1 cellular context compared by ENCODE assay signal in the genomic region with DNA sequence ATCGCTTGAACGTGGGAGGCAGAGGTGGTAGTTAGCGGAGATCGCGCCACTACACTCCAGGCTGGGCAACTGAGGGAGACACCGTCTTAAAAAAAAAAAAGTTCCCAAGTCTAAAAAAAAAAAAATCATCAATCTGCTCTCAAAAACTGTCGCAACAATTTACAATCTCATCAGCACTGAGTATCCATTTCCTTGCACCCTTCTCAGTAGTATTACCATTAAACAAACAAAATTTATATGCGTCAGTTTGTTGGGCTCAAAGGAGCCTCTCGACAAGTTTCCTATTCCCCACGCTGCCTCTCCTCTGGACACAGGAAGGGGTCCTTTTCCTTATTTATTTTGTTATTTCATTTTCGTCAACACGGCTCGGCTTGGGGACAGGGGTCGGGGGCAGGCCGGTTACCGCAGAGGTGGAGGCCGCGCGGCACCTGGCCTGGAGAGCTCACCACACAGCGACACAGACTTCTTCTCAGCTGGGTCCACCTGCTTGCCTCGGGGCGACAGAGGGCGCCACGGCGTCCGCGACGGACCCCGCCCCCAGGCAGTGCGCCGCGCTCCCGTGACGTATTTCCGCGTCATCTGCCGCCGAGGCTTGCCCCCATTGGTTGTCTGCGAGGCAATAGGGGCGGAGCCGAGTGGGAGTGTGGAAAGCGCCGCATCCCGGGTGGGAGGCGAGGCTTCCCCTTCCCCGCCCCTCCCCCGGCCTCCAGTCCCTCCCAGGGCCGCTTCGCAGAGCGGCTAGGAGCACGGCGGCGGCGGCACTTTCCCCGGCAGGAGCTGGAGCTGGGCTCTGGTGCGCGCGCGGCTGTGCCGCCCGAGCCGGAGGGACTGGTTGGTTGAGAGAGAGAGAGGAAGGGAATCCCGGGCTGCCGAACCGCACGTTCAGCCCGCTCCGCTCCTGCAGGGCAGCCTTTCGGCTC.
TF ChIP-seq lines count a peak whose summit lies in the region.

Gene MAP2K1, plus strand, starts transcription at position 709 of the 920 bp plus-strand sequence. CDS start 436 bp downstream, outside the sequence.

TF ChIP-seq in GM12878, 131 proteins besides CTCF, POLR2A, EP300 and RAD21 (continued from another document):
- TF ChIP-seq PBX3 (IDR thresholded peaks at IDR 0.05; ENCODE audit: insufficient replicate concordance, low read depth, low read length), result no peak
- 0 out of 2 replicates have a peak, but pooled peaks have one; percentile 65 for TF ChIP-seq CBX5 (IDR thresholded peaks at IDR 0.05; ENCODE audit: low read depth)
- TF ChIP-seq GABPA (IDR thresholded peaks at IDR 0.05; ENCODE audit: low read depth), result peak; percentile 68
- TF ChIP-seq FOXK2 (IDR thresholded peaks at IDR 0.05), result no peak
- TF ChIP-seq ASH2L (IDR thresholded peaks at IDR 0.05; ENCODE audit: borderline replicate concordance, low read depth), result no peak
- peak in 1 of 2 experiments; percentile 81; a peak in 3 of 4 replicates for TF ChIP-seq BHLHE40 (IDR thresholded peaks at IDR 0.05; ENCODE audit: borderline replicate concordance in 1 of 2, low read depth in 2 of 2, low read length in 1 of 2)
- TF ChIP-seq ZNF384 (IDR thresholded peaks at IDR 0.05; ENCODE audit: borderline replicate concordance, low read depth, low read length), result peak; percentile 62; the same call in 1 of the 2 replicates
- TF ChIP-seq MXI1 (IDR thresholded peaks at IDR 0.05; ENCODE audit: low read depth, low read length), result peak; percentile 89
- TF ChIP-seq TCF3 (IDR thresholded peaks at IDR 0.05; ENCODE audit: borderline replicate concordance, insufficient read depth, low read depth, low read length), result peak; percentile 95
- no peak for TF ChIP-seq CBFB (IDR thresholded peaks at IDR 0.05; ENCODE audit: low read depth)
- peak; percentile 64 for TF ChIP-seq RELA (IDR thresholded peaks at IDR 0.05; ENCODE audit: borderline replicate concordance, partially characterized antibody)
- no peak for TF ChIP-seq ZNF24 (IDR thresholded peaks at IDR 0.05)
- TF ChIP-seq ZBTB40 (IDR thresholded peaks at IDR 0.05; ENCODE audit: borderline replicate concordance), result peak; percentile 60; the same call in 1 of the 2 replicates
- TF ChIP-seq, protein P1, sequence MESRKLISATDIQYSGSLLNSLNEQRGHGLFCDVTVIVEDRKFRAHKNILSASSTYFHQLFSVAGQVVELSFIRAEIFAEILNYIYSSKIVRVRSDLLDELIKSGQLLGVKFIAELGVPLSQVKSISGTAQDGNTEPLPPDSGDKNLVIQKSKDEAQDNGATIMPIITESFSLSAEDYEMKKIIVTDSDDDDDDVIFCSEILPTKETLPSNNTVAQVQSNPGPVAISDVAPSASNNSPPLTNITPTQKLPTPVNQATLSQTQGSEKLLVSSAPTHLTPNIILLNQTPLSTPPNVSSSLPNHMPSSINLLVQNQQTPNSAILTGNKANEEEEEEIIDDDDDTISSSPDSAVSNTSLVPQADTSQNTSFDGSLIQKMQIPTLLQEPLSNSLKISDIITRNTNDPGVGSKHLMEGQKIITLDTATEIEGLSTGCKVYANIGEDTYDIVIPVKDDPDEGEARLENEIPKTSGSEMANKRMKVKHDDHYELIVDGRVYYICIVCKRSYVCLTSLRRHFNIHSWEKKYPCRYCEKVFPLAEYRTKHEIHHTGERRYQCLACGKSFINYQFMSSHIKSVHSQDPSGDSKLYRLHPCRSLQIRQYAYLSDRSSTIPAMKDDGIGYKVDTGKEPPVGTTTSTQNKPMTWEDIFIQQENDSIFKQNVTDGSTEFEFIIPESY (IDR thresholded peaks at IDR 0.05), result no peak
